ENCODE assay signal across 18 cellular contexts in genomic region chr17:55301521-55302406, GRCh38. TPM values are rescaled to one million over a fixed set of nuclear protein-coding genes. Genes with fewer than 3 reads are reported as not detected.
DNase-seq lines count a peak whose midpoint lies in the region; ATAC-seq and TF ChIP-seq lines count a peak whose summit lies in the region.
"Had no signal": no experiment of that assay in that cellular context is flagged by ENCODE, and none has a peak within 500 bp of the region (broad histone marks: within the 10 kb centered on the region; RNA-seq: fewer than 3 reads in every experiment).

No MANE protein-coding gene starts in this region.

- H3K4me3 ChIP-seq in fibroblast of the aortic adventitia (ENCODE audit: low read depth, low read length) (no peak overlapping the region), prostate gland (no peak overlapping the region), dorsolateral prefrontal cortex (no peak overlapping the region)
- H3K4me3 ChIP-seq: skin epidermis, tibial artery had no signal

- intact Hi-C loops in prostate gland (cut with DNase I): loop anchor here (5.0 to 10.0 kb wide), 2 partner anchors 46 to 213 kb away; partner anchors contain the start of gene SMIM36
- intact Hi-C loops in dorsolateral prefrontal cortex (cut with DNase I): no loop called here

- H3K4me1 ChIP-seq in prostate gland (replicated peaks): no peaks in the 10 kb centered on the region

- TF ChIP-seq CTCF in fibroblast of the aortic adventitia (IDR thresholded peaks at IDR 0.05; ENCODE audit: insufficient read depth, low read length) (no peak), prostate gland (IDR thresholded peaks at IDR 0.05) (no peak), dorsolateral prefrontal cortex (IDR thresholded peaks at IDR 0.05 in 54 of 56, conservative IDR thresholded peaks at IDR 0.05 in 2 of 56; ENCODE audit: low read depth in 1 of 56, partially characterized antibody in 56 of 56) (no peak)

- no peak for TF ChIP-seq POLR2A in prostate gland (IDR thresholded peaks at IDR 0.05)

- no peak for ATAC-seq in GM19455 (IDR thresholded peaks at IDR 0.05; ENCODE audit: unreplicated experiment)

- WGBS in prostate gland: 63% methylated on average over 6 of the region's 6 CpGs

- H3K27ac ChIP-seq in prostate gland: no peak overlapping the region
- no peak overlapping the region for H3K27ac ChIP-seq in dorsolateral prefrontal cortex
- H3K27ac ChIP-seq: skin epidermis, tibial artery had no signal

- DNase-seq in M059J (ENCODE audit: low read depth): peak; percentile 15
- DNase-seq in OCI-M1 (lab: John Stamatoyannopoulos, UW): peak; percentile 58
- peak; percentile 35 for DNase-seq in fibroblast of the aortic adventitia (ENCODE audit: low read depth)
- peak; percentile 28 for DNase-seq in prostate gland (ENCODE audit: low spot score)
- no peak for DNase-seq in dorsolateral prefrontal cortex
- DNase-seq in CD1c-positive myeloid dendritic cell (ENCODE audit: extremely low spot score): no peak
- DNase-seq: activated CD4-positive, CD25-positive, alpha-beta regulatory T cell treated with anti-CD3 and anti-CD28 coated beads, Interleukin-2, amount 50 U/mL, for 72 hours; activated effector memory CD4-positive, alpha-beta T cell treated with Interleukin-2 at 50 U/mL for 16 hours; anterior cingulate cortex; cortex of kidney; DMS53; IMR-90; NCI-H1048; nucleus accumbens; SIG-M5; tibial artery had no signal

- no peaks in the 10 kb centered on the region for H3K36me3 ChIP-seq in prostate gland

- no peaks in the 10 kb centered on the region for H3K9me3 ChIP-seq in prostate gland
- H3K9me3 ChIP-seq: tibial artery had no signal

- H3K27me3 ChIP-seq in prostate gland (replicated peaks; ENCODE audit: insufficient read depth) (no peaks in the 10 kb centered on the region), dorsolateral prefrontal cortex (no peaks in the 10 kb centered on the region)
- H3K27me3 ChIP-seq: tibial artery had no signal

RNA-seq across cellular contexts. Expression of gene HLF, which starts 37.0 kb away (rescaled TPM):
- total RNA-seq in M059J (2014; rRNA removed; shearing (Covaris generic)): 4.4 and 5.3 TPM in 2 replicates
- 4.4 TPM in 1 of 2 replicates, not detected in the other for total RNA-seq in fibroblast of the aortic adventitia (ENCODE audit: low replicate concordance)
- total RNA-seq in prostate gland: 10 to 100 TPM; 26.5 to 34.9 TPM
- total RNA-seq in dorsolateral prefrontal cortex: 100 to 1,000 TPM in 94 of 120 experiments, 10 to 100 TPM in 26; 36.7 to 194 (median 124) TPM

Comparison
In these comparisons a context has a peak if more than half of its experiments do, and no peak if none do; other contexts are left out.
1. DNase-seq: peak in M059J (single experiment), OCI-M1 (single experiment), fibroblast of the aortic adventitia (single experiment) and prostate gland (single experiment); none in dorsolateral prefrontal cortex (0 of 10) and CD1c-positive myeloid dendritic cell (single experiment).